21 cellular contexts compared by ENCODE assay signal in the genomic region with DNA sequence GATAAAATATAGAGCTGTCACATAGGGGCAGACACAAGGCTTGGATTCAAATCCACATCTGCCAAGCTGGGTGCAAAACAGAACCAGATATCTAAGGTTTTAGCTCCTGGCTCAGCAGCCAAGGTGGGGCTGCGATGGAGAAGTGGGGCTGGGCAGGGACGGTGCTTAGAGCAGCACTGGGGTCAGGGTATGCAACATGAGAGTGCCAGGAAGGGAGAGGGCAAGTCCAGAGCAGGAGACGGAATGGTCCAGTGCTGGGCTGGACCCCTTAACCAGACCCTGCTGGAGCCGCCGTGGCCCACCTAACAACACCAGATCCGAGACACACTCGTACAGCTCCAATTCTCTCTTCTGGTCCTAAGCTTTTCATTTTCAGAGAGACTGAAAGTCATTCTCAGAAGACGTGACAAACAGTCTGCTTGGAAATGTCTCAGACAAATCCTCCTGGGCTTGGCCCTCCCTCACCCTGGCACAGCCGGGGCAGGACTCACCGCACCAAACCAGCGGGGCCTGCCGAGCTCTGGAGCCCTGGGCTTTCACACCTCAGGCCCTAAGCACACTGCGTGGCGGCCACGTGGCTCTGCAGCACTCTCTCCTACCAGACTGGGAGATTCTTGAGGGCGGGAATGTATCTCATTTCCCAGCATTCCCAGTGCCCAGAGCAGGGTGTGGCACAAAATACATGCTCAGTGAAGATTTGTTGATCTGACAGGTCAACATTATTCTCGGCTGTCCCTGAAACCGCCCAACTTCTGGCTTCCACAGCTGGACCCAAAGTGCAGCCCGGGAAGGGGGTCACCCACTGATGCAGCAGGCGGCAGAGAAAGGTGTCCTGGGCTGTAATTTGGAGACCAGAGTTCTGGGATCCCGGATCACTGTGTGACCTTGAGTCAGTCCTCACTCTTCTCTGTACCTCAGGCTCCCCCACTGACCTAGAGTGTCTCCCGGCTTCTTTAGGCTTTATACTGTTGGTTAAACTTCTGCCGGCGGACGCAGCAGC. TPM values are rescaled to one million over a fixed set of nuclear protein-coding genes. Genes with fewer than 3 reads are reported as not detected.
A peak's percentile ranks its signal among the peaks of the same experiment; 100 is the strongest.
DNase-seq lines count a peak whose midpoint lies in the region; ATAC-seq, FAIRE-seq and TF ChIP-seq lines count a peak whose summit lies in the region.
"Had no signal": no experiment of that assay in that cellular context is flagged by ENCODE, and none has a peak within 500 bp of the region (broad histone marks: within the 10 kb centered on the region; RNA-seq: fewer than 3 reads in every experiment).

No MANE protein-coding gene starts in this region.

- H3K4me3 ChIP-seq in OCI-LY7 (ENCODE audit: low read depth, low read length, poor library complexity, severe bottlenecking) (no peak overlapping the region), suprapubic skin (no peak overlapping the region)

- no peaks in the 10 kb centered on the region for H3K79me2 ChIP-seq in OCI-LY7 (ENCODE audit: insufficient read depth, low read depth, low read length)

- no peak for TF ChIP-seq POLR2A in suprapubic skin (IDR thresholded peaks at IDR 0.05)
- TF ChIP-seq POLR2A in GM12891 (IDR thresholded peaks at IDR 0.05; ENCODE audit: low read depth, low read length): no peak

- H3K27me3 ChIP-seq in suprapubic skin: no peaks in the 10 kb centered on the region

- BruUV-seq in OCI-LY7 (replicated peaks; lab: Mats Ljungman, UMichigan): no TSS peak

- H2AFZ ChIP-seq in OCI-LY7 (ENCODE audit: low read length): no peak overlapping the region

- no peak overlapping the region for H3K4me2 ChIP-seq in OCI-LY7 (ENCODE audit: low read length)

- FAIRE-seq in GM12891 (lab: Jason Lieb, UNC): no peak
- FAIRE-seq: G401.6 had no signal

- TF ChIP-seq EP300 in suprapubic skin (IDR thresholded peaks at IDR 0.05): no peak

- peaks cover 57% of the 10 kb centered on the region for H3K36me3 ChIP-seq in OCI-LY7 (ENCODE audit: insufficient read depth, low read length)
- peaks cover 33% of the 10 kb centered on the region for H3K36me3 ChIP-seq in suprapubic skin

- DNase-seq in activated CD4-positive, CD25-positive, alpha-beta regulatory T cell treated with anti-CD3 and anti-CD28 coated beads, Interleukin-2, amount 50 U/mL, for 72 hours: peak; percentile 15
- no peak for DNase-seq in activated CD4-positive, CD25-positive, alpha-beta regulatory T cell (lab: John Stamatoyannopoulos, UW)
- DNase-seq in OCI-LY7 (ENCODE audit: low spot score) (no peak), mesenteric fat pad (ENCODE audit: low spot score) (peak; percentile 73), suprapubic skin (ENCODE audit: low spot score in 2 of 2) (peak; percentile 44 to 55), GM12891 (ENCODE audit: insufficient read length, low spot score) (no peak), NCI-H2081 (lab: John Stamatoyannopoulos, UW) (no peak)
- DNase-seq: activated CD4-positive, alpha-beta T cell treated with anti-CD3 and anti-CD28 coated beads for 36 hours; activated CD8-positive, alpha-beta memory T cell treated with anti-CD3 and anti-CD28 coated beads, Interleukin-2, amount 50 U/mL, for 48 hours; activated gamma-delta T cell treated with Interleukin-2 at 50 U/mL for 16 hours; HFFc6; KG1; left colon; NCI-H1048; NCI-H2029; NCI-H510A; NK-92 treated with Interleukin-12 subunit alpha and Interleukin-12 subunit beta, amount 100 ng/mL, for 24 hours; RPMI8226 had no signal

- WGBS in suprapubic skin: 80% methylated on average over 20 of the region's 25 CpGs

- H4K20me1 ChIP-seq in OCI-LY7 (ENCODE audit: insufficient read depth, low read length): no peaks in the 10 kb centered on the region

- no peak for ATAC-seq in HG02798 (IDR thresholded peaks at IDR 0.05; ENCODE audit: poor library complexity, unreplicated experiment)
- ATAC-seq: activated CD4-positive, alpha-beta T cell treated with anti-CD3 and anti-CD28 coated beads for 36 hours; left colon had no signal

- H3K4me1 ChIP-seq in OCI-LY7 (ENCODE audit: insufficient read depth, low read length, poor library complexity, severe bottlenecking) (peaks cover 16% of the 10 kb centered on the region), suprapubic skin (peaks cover 30% of the 10 kb centered on the region)

- intact Hi-C loops in OCI-LY7 (cut with micrococcal nuclease; ENCODE audit: unreplicated experiment): no loop called here

- H3K9me3 ChIP-seq in OCI-LY7 (ENCODE audit: low read length) (no peaks in the 10 kb centered on the region), suprapubic skin (no peaks in the 10 kb centered on the region)

- POLR2A ChIA-PET in OCI-LY7 (lab: Charles Lee): interaction anchor here (1.5 to 1.7 kb wide), 2 partner anchors 10 to 13 kb away, joined by 3 to 4 read pairs; no protein-coding TSS in a partner anchor

- no peak for TF ChIP-seq CTCF in OCI-LY7 (conservative IDR thresholded peaks at IDR 0.05; ENCODE audit: low read length)
- TF ChIP-seq CTCF in suprapubic skin (IDR thresholded peaks at IDR 0.05): no peak

- no peaks in the 10 kb centered on the region for H3K9me2 ChIP-seq in OCI-LY7 (ENCODE audit: insufficient read depth, low read length)

- H3K27ac ChIP-seq in OCI-LY7 (ENCODE audit: low read depth, low read length, poor library complexity, severe bottlenecking): peak overlapping the region; percentile 10
- no peak overlapping the region for H3K27ac ChIP-seq in suprapubic skin
- H3K27ac ChIP-seq: 22Rv1 had no signal

- CTCF ChIA-PET in OCI-LY7 (lab: Charles Lee; ENCODE audit: unreplicated experiment): no interaction called here

TF ChIP-seq in GM12891, 5 proteins besides CTCF, POLR2A, EP300 and RAD21:
- TF ChIP-seq POLR2AphosphoS5 (IDR thresholded peaks at IDR 0.05; ENCODE audit: low read depth, low read length) (no peak), PAX5 (IDR thresholded peaks at IDR 0.05; ENCODE audit: insufficient read depth, low read length, severe bottlenecking) (no peak), TAF1 (IDR thresholded peaks at IDR 0.05; ENCODE audit: low read depth, low read length) (no peak), POU2F2 (IDR thresholded peaks at IDR 0.05; ENCODE audit: low read depth, low read length) (no peak), SPI1 (IDR thresholded peaks at IDR 0.05; ENCODE audit: low read depth, low read length) (no peak)

RNA-seq across cellular contexts. Expression of a gene that starts 11.6 kb away (rescaled TPM):
- 5.4 and 5.5 TPM in 2 replicates for total RNA-seq in OCI-LY7 (2014; rRNA removed; shearing (Covaris generic))
- 15.0 and 25.3 TPM in 2 replicates for total RNA-seq in OCI-LY7 (2022)
- total RNA-seq in mesenteric fat pad: 136 TPM
- total RNA-seq in suprapubic skin: 10 to 100 TPM; 10.4 to 23.2 (median 17.5) TPM
- polyA plus RNA-seq in GM12891 (2012; ENCODE audit: low read depth, missing spikeins): 2.0 TPM

Comparison
In these comparisons a context has a peak if more than half of its experiments do, and no peak if none do; other contexts are left out.
1. DNase-seq: peak in activated CD4-positive, CD25-positive, alpha-beta regulatory T cell treated with anti-CD3 and anti-CD28 coated beads, Interleukin-2, amount 50 U/mL, for 72 hours (single experiment), mesenteric fat pad (single experiment) and suprapubic skin (2 of 2); none in activated CD4-positive, CD25-positive, alpha-beta regulatory T cell (0 of 4), OCI-LY7 (single experiment), GM12891 (single experiment) and NCI-H2081 (0 of 2).